1 cellular context compared by ENCODE assay signal in genomic region chr1:211731456-211732275, GRCh38.
TF ChIP-seq lines count a peak whose summit lies in the region.

No MANE protein-coding gene starts in this region.

TF ChIP-seq in GM12878, 131 proteins besides CTCF, POLR2A, EP300 and RAD21:
- TF ChIP-seq SUZ12 (IDR thresholded peaks at IDR 0.05; ENCODE audit: unreplicated experiment): no peak
- no peak for TF ChIP-seq SP1 (IDR thresholded peaks at IDR 0.05; ENCODE audit: low read depth, low read length)
- TF ChIP-seq ATF3 (IDR thresholded peaks at IDR 0.05; ENCODE audit: borderline replicate concordance, extremely low read depth, low read depth, low read length): no peak
- TF ChIP-seq NFIC (IDR thresholded peaks at IDR 0.05; ENCODE audit: low read depth, low read length): no peak
- TF ChIP-seq JUND (IDR thresholded peaks at IDR 0.05; ENCODE audit: low read depth, low read length): no peak
- TF ChIP-seq SMAD1 (IDR thresholded peaks at IDR 0.05; ENCODE audit: low read depth, partially characterized antibody): no peak
